20 cellular contexts compared by ENCODE assay signal in the genomic region with DNA sequence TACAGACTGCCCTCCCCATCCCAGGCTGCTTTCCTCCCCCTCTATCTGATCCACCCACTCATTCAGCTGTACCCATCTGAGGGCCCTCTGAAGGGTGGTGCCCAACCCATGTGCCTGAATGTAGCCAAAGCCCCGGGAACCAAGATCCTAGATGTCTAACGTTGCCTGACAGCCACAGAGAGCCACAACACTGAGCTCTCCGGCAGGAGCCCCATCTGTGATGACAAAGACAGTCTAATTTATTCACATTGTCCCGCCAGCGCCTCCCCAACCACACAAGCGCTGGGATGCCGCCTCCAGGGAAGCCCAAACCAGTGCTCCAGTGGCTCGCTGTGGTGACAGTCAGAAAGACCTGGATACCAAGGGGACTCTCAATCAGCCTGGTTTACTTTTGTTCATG. TPM values are rescaled to one million over a fixed set of nuclear protein-coding genes. Genes with fewer than 3 reads are reported as not detected.
DNase-seq lines count a peak whose midpoint lies in the region; TF ChIP-seq lines count a peak whose summit lies in the region.
"Had no signal": no experiment of that assay in that cellular context is flagged by ENCODE, and none has a peak within 500 bp of the region (broad histone marks: within the 10 kb centered on the region; RNA-seq: fewer than 3 reads in every experiment).

No MANE protein-coding gene starts in this region.

- no peak for TF ChIP-seq POLR2A in sigmoid colon (IDR thresholded peaks at IDR 0.05)

- CTCF ChIA-PET in activated CD4-positive, alpha-beta memory T cell treated with anti-CD3 and anti-CD28 coated beads for 36 hours (lab: Charles Lee) = no interaction called here

- DNase-seq in DMS 273 (lab: John Stamatoyannopoulos, UW; ENCODE audit: unreplicated experiment) (peak; percentile 68), DMS 273 treated with DMSO at 0.1 percent for 48 hours (lab: John Stamatoyannopoulos, UW) (no peak), SJCRH30 (peak in 1 of 2 experiments; percentile 29), left kidney (ENCODE audit: low read depth, low spot score) (peak; percentile 47), sigmoid colon (peak; percentile 53), medulla oblongata (ENCODE audit: extremely low spot score) (no peak), ureter (ENCODE audit: low spot score) (no peak)
- no peak for DNase-seq in activated CD4-positive, alpha-beta memory T cell treated with anti-CD3 and anti-CD28 coated beads for 36 hours
- DNase-seq: ACHN; Caco-2; CD4-positive, alpha-beta memory T cell; DMS153; MV-4-11; NCI-H1105 treated with DMSO at 0.1 percent for 48 hours; NCI-H2081 treated with DMSO at 0.1 percent for 48 hours; NCI-H510A; NCI-H82 had no signal

- H3K9me3 Mint-ChIP-seq in activated CD4-positive, alpha-beta memory T cell treated with anti-CD3 and anti-CD28 coated beads for 36 hours = no peaks in the 10 kb centered on the region
- H3K9me3 Mint-ChIP-seq: IgD-negative memory B cell had no signal

- no peak overlapping the region for H3K27ac Mint-ChIP-seq in activated CD4-positive, alpha-beta memory T cell treated with anti-CD3 and anti-CD28 coated beads for 36 hours
- H3K27ac Mint-ChIP-seq: IgD-negative memory B cell had no signal

- POLR2A ChIA-PET in activated CD4-positive, alpha-beta memory T cell treated with anti-CD3 and anti-CD28 coated beads for 36 hours (lab: Charles Lee) = no interaction called here

- TF ChIP-seq EP300 in sigmoid colon (IDR thresholded peaks at IDR 0.05) = no peak

- intact Hi-C loops in sigmoid colon (cut with DNase I) = no loop called here
- intact Hi-C loops in activated CD4-positive, alpha-beta memory T cell treated with anti-CD3 and anti-CD28 coated beads for 36 hours (cut with micrococcal nuclease) = no loop called here

- WGBS in sigmoid colon, 2 donors = 93% methylated on average over 8 of the region's 8 CpGs

- H3K4me1 Mint-ChIP-seq in activated CD4-positive, alpha-beta memory T cell treated with anti-CD3 and anti-CD28 coated beads for 36 hours (ENCODE audit: low read depth) = no peaks in the 10 kb centered on the region
- H3K4me1 Mint-ChIP-seq: CD4-positive, alpha-beta memory T cell had no signal

- H3K27ac ChIP-seq in SJCRH30 = peak overlapping the region; percentile 89
- no peak overlapping the region for H3K27ac ChIP-seq in sigmoid colon
- H3K27ac ChIP-seq: 22Rv1; BLaER1 treated with 17β-estradiol and CSF1 and Interleukin-3, amounts not matched to agents 10 nM and 100 nM had no signal

- peaks cover 6% of the 10 kb centered on the region for H3K27me3 Mint-ChIP-seq in activated CD4-positive, alpha-beta memory T cell treated with anti-CD3 and anti-CD28 coated beads for 36 hours

- no peak overlapping the region for H3K4me3 Mint-ChIP-seq in activated CD4-positive, alpha-beta memory T cell treated with anti-CD3 and anti-CD28 coated beads for 36 hours
- H3K4me3 Mint-ChIP-seq: CD4-positive, alpha-beta memory T cell; IgD-negative memory B cell had no signal

- H3K36me3 ChIP-seq in SJCRH30 (peaks cover 7% of the 10 kb centered on the region; the same call in 1 of the 2 replicates), sigmoid colon (no peaks in the 10 kb centered on the region)
- H3K36me3 ChIP-seq: BLaER1 treated with 17β-estradiol and CSF1 and Interleukin-3, amounts not matched to agents 10 nM and 100 nM had no signal

- peaks cover 29% of the 10 kb centered on the region for H3K4me1 ChIP-seq in SJCRH30
- no peaks in the 10 kb centered on the region for H3K4me1 ChIP-seq in sigmoid colon
- H3K4me1 ChIP-seq: BLaER1 treated with 17β-estradiol and CSF1 and Interleukin-3, amounts not matched to agents 10 nM and 100 nM had no signal

- H3K27me3 ChIP-seq in SJCRH30 (no peaks in the 10 kb centered on the region), sigmoid colon (peaks cover 0 to 4% (median 0%) of the 10 kb centered on the region in 3 donors)

- no peaks in the 10 kb centered on the region for H3K36me3 Mint-ChIP-seq in activated CD4-positive, alpha-beta memory T cell treated with anti-CD3 and anti-CD28 coated beads for 36 hours
- H3K36me3 Mint-ChIP-seq: CD4-positive, alpha-beta memory T cell; IgD-negative memory B cell had no signal

- no peaks in the 10 kb centered on the region for H3K9me3 ChIP-seq in SJCRH30 (replicated peaks)
- H3K9me3 ChIP-seq in sigmoid colon = no peaks in the 10 kb centered on the region
- H3K9me3 ChIP-seq: BLaER1 treated with 17β-estradiol and CSF1 and Interleukin-3, amounts not matched to agents 10 nM and 100 nM; Caco-2 had no signal

- no peak for TF ChIP-seq CTCF in sigmoid colon (IDR thresholded peaks at IDR 0.05)

- no peak overlapping the region for H3K4me3 ChIP-seq in SJCRH30
- no peak overlapping the region for H3K4me3 ChIP-seq in sigmoid colon
- H3K4me3 ChIP-seq: BLaER1 treated with 17β-estradiol and CSF1 and Interleukin-3, amounts not matched to agents 10 nM and 100 nM had no signal

RNA-seq across cellular contexts. Expression of gene IGFBPL1, which starts 8.4 kb away (rescaled TPM):
- 42.3 and 44.1 TPM in 2 replicates for total RNA-seq in SJCRH30 (2014; rRNA removed; shearing (Covaris generic))
- total RNA-seq in sigmoid colon = 1 to 10 TPM in 2 of 4 donors, under 1 TPM in 1, not detected in 1; 0.36 to 2.2 (median 1.4) TPM
- under 1 TPM in 1 of 3 donors, not detected in 2; 0.23 TPM for polyA plus RNA-seq in sigmoid colon
- not detected for total RNA-seq in activated CD4-positive, alpha-beta memory T cell treated with anti-CD3 and anti-CD28 coated beads for 36 hours
- not detected for total RNA-seq in ureter
- total RNA-seq: CD4-positive, alpha-beta memory T cell had no signal
- polyA plus RNA-seq: CD4-positive, alpha-beta memory T cell; IgD-negative memory B cell had no signal

RNA-seq across cellular contexts. Expression of gene ALDH1B1, which starts 23.3 kb away (rescaled TPM):
- 80.3 and 80.8 TPM in 2 replicates for total RNA-seq in SJCRH30 (2014; rRNA removed; shearing (Covaris generic))
- 100 to 1,000 TPM in 2 of 4 donors, 10 to 100 TPM in 2; 35.7 to 162 (median 101) TPM for total RNA-seq in sigmoid colon
- 10 to 100 TPM; 19.2 to 45.0 (median 24.0) TPM for polyA plus RNA-seq in sigmoid colon
- 10 to 100 TPM; 22.1 to 22.2 TPM for total RNA-seq in activated CD4-positive, alpha-beta memory T cell treated with anti-CD3 and anti-CD28 coated beads for 36 hours
- 36.8 TPM for total RNA-seq in ureter

Comparison
In these comparisons a context has a peak if more than half of its experiments do, and no peak if none do; other contexts are left out.
1. DNase-seq: peak in DMS 273 (single experiment), left kidney (single experiment) and sigmoid colon (single experiment); none in DMS 273 treated with DMSO at 0.1 percent for 48 hours (single experiment), activated CD4-positive, alpha-beta memory T cell treated with anti-CD3 and anti-CD28 coated beads for 36 hours (single experiment), medulla oblongata (single experiment) and ureter (single experiment).
2. RNA of gene IGFBPL1, which starts 8.4 kb away (total RNA-seq): 42.3 to 44.1 TPM in SJCRH30; 0.36 to 2.2 TPM in sigmoid colon, not detected in ureter (single experiment) and not detected in activated CD4-positive, alpha-beta memory T cell treated with anti-CD3 and anti-CD28 coated beads for 36 hours; every median in the first group is over 10 times any median in the second.